24 cellular contexts compared by ENCODE assay signal in the genomic region with DNA sequence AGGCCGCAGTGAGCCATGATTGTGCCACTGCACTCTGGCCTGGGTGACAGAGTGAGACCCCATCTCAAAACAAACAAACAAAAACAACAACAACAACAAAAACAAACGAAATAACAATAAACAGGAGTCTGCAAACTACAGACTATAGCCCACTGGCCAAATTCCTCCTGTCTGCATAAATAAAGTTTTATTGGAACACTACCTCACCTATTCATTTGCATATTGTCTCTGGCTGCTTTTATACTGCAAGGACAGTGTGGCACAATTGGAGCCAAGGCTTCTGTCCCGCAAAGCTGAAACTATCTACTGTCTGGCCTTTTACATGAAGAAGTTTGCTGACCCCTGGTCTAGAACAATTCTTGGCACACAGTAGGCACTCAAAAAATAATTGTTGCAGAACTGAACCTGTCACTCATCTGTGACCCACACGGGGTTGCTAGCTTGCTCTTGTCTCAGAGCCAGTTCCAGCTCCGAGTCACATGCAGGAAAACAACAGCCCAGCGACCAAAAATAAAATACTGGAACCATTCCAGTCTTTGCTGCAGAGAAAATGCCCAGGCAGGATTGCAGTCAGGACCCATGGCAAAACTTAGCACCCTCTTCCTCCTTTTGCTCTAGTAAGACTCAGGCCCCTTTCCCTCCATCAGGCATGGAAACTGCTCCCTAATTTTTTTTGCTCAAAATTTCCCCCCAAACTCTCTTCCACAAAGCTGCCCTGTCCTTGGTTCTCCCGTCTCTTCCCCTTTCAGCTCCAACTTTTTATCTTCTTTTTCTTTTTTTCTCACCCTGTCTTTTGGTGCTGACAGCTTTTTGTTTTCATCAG. TPM values are rescaled to one million over a fixed set of nuclear protein-coding genes. Genes with fewer than 3 reads are reported as not detected.
A peak's percentile ranks its signal among the peaks of the same experiment; 100 is the strongest.
DNase-seq lines count a peak whose midpoint lies in the region; ATAC-seq and TF ChIP-seq lines count a peak whose summit lies in the region.
"Had no signal": no experiment of that assay in that cellular context is flagged by ENCODE, and none has a peak within 500 bp of the region (broad histone marks: within the 10 kb centered on the region; RNA-seq: fewer than 3 reads in every experiment).

No MANE protein-coding gene starts in this region.

- peak overlapping the region in 2 of 5 experiments; percentile 44 to 71 for H3K27ac Mint-ChIP-seq in brain
- H3K27ac Mint-ChIP-seq: activated CD4-positive, alpha-beta memory T cell treated with anti-CD3 and anti-CD28 coated beads, Interleukin-2, amount 10 ng/mL, durations not matched to agents 7 days and 5 days; CD4-positive, alpha-beta memory T cell; natural killer cell treated with Interleukin-12 subunit alpha and Interleukin-12 subunit beta and Interleukin-15 and Interleukin-18, amount 100 ng/mL, for 72 hours; progenitor cell of endocrine pancreas had no signal

- peaks cover 0 to 11% of the 10 kb centered on the region in 2 donors for H3K4me1 ChIP-seq in breast epithelium
- H3K4me1 ChIP-seq in mammary epithelial cell (ENCODE audit: insufficient read depth, low read length): no peaks in the 10 kb centered on the region
- peaks cover 0 to 23% (median 16%) of the 10 kb centered on the region in 4 donors for H3K4me1 ChIP-seq in tibial artery

- H3K9me3 ChIP-seq in breast epithelium (no peaks in the 10 kb centered on the region), mammary epithelial cell (replicated peaks; ENCODE audit: insufficient read depth, low read length) (peaks cover 3% of the 10 kb centered on the region), tibial artery (no peaks in the 10 kb centered on the region)
- H3K9me3 ChIP-seq: testis had no signal

- H3K27ac ChIP-seq in breast epithelium: peak overlapping the region; percentile 37 to 58
- H3K27ac ChIP-seq in mammary epithelial cell (ENCODE audit: insufficient read depth, low read depth, low read length): no peak overlapping the region
- H3K27ac ChIP-seq in temporal lobe (ENCODE audit: low read depth, low read length): peak overlapping the region; percentile 7
- H3K27ac ChIP-seq in tibial artery: no peak overlapping the region
- H3K27ac ChIP-seq: testis had no signal

- intact Hi-C loops in breast epithelium (cut with DNase I; ENCODE audit: low total_unique reads): no loop called here
- intact Hi-C loops in mammary epithelial cell (cut with micrococcal nuclease): no loop called here
- intact Hi-C loops in tibial artery (cut with DNase I; ENCODE audit: low total_unique reads): no loop called here

- peaks cover 43% of the 10 kb centered on the region for H3K27me3 Mint-ChIP-seq in brain

- H3K4me3 ChIP-seq in breast epithelium (no peak overlapping the region), mammary epithelial cell (replicated peaks in 1 of 3; ENCODE audit: insufficient read depth in 1 of 3, low read depth in 2 of 3, low read length in 3 of 3) (no peak overlapping the region), tibial artery (no peak overlapping the region)
- H3K4me3 ChIP-seq: testis had no signal

- H3K36me3 ChIP-seq in breast epithelium: no peaks in the 10 kb centered on the region
- H3K36me3 ChIP-seq in mammary epithelial cell (ENCODE audit: insufficient read depth, low read length): no peaks in the 10 kb centered on the region
- no peaks in the 10 kb centered on the region for H3K36me3 ChIP-seq in tibial artery

- in situ Hi-C loops in mammary epithelial cell (cut with MboI; ENCODE audit: low sequenced_read_pairs in 2 of 2): no loop called here
- in situ Hi-C loops in G401 (cut with HindIII; ENCODE audit: low sequenced_read_pairs): no loop called here

- TF ChIP-seq POLR2A in breast epithelium (IDR thresholded peaks at IDR 0.05): no peak

- no peak for ATAC-seq in HG03432 (IDR thresholded peaks at IDR 0.05; ENCODE audit: unreplicated experiment)
- ATAC-seq: natural killer cell treated with Interleukin-12 subunit alpha and Interleukin-12 subunit beta and Interleukin-15 and Interleukin-18, amount 100 ng/mL, for 72 hours had no signal

- no TSS peak for BruUV-seq in mammary epithelial cell (replicated peaks; lab: Mats Ljungman, UMichigan)

- H2AFZ ChIP-seq in mammary epithelial cell (ENCODE audit: low read depth, low read length): no peak overlapping the region

- dilution Hi-C loops in mammary epithelial cell (cut with HindIII; ENCODE audit: low sequenced_read_pairs): loop anchor here (5.0 kb wide), 1 partner anchor 41 kb away; no protein-coding TSS in a partner anchor

- peaks cover 0 to 22% of the 10 kb centered on the region in 2 donors for H3K27me3 ChIP-seq in breast epithelium
- no peaks in the 10 kb centered on the region for H3K27me3 ChIP-seq in mammary epithelial cell (ENCODE audit: insufficient read depth, low read length)
- H3K27me3 ChIP-seq in tibial artery: peaks cover 0 to 39% of the 10 kb centered on the region in 2 donors
- H3K27me3 ChIP-seq: testis had no signal

- H3K9me3 Mint-ChIP-seq in brain: peaks cover 0 to 80% (median 0%) of the 10 kb centered on the region in 5 experiments
- H3K9me3 Mint-ChIP-seq: activated CD4-positive, alpha-beta memory T cell treated with anti-CD3 and anti-CD28 coated beads, Interleukin-2, amount 10 ng/mL, durations not matched to agents 7 days and 5 days; natural killer cell treated with Interleukin-12 subunit alpha and Interleukin-12 subunit beta and Interleukin-15 and Interleukin-18, amount 100 ng/mL, for 72 hours had no signal

- H4K20me1 ChIP-seq in mammary epithelial cell (ENCODE audit: insufficient read depth, low read length): no peaks in the 10 kb centered on the region

- H3K4me1 Mint-ChIP-seq in brain: peaks cover 18% of the 10 kb centered on the region
- H3K4me1 Mint-ChIP-seq: activated CD4-positive, alpha-beta memory T cell treated with anti-CD3 and anti-CD28 coated beads, Interleukin-2, amount 10 ng/mL, durations not matched to agents 7 days and 5 days had no signal

- DNase-seq in breast epithelium (ENCODE audit: low spot score in 2 of 2) (no peak), mammary epithelial cell (no peak), hippocampal formation (lab: John Stamatoyannopoulos, UW) (peak; percentile 14 to 35), tibial artery (no peak), G401 (ENCODE audit: low spot score) (no peak)
- DNase-seq: activated CD4-positive, alpha-beta memory T cell treated with anti-CD3 and anti-CD28 coated beads, Interleukin-2, amount 10 ng/mL, durations not matched to agents 7 days and 5 days; activated naive CD4-positive, alpha-beta T cell; activated T-cell treated with anti-CD3 and anti-CD28 coated beads, Interleukin-2, amount 50 U/mL, for 1 hour; aorta; CD4-positive, alpha-beta memory T cell; KG1; mesenchymal stem cell; NCI-H187; NCI-H524 treated with DMSO at 0.1 percent for 48 hours; stimulated activated CD8-positive, alpha-beta memory T cell treated with anti-CD3 and anti-CD28 coated beads, Interleukin-4, amount 100 ng/mL, for 48 hours; testis had no signal

- H3K4me2 ChIP-seq in mammary epithelial cell (ENCODE audit: insufficient read depth, low read depth, low read length): no peak overlapping the region

- H3K36me3 Mint-ChIP-seq in brain: no peaks in the 10 kb centered on the region
- H3K36me3 Mint-ChIP-seq: natural killer cell treated with Interleukin-12 subunit alpha and Interleukin-12 subunit beta and Interleukin-15 and Interleukin-18, amount 100 ng/mL, for 72 hours had no signal

- 20% methylated on average over 7 of the region's 7 CpGs for WGBS in mammary epithelial cell (ENCODE audit: low coverage, missing lambda C conversion rate)

- TF ChIP-seq CTCF in breast epithelium (IDR thresholded peaks at IDR 0.05) (no peak), mammary epithelial cell (conservative IDR thresholded peaks at IDR 0.05 in 1 of 2, IDR thresholded peaks at IDR 0.05 in 1 of 2; ENCODE audit: extremely low read depth in 1 of 2, insufficient read depth in 1 of 2, low read depth in 1 of 2, low read length in 2 of 2) (no peak), brain (conservative IDR thresholded peaks at IDR 0.05) (no peak), tibial artery (IDR thresholded peaks at IDR 0.05) (no peak)

- peak overlapping the region in 3 of 5 experiments; percentile 21 to 31 (median 26) for H3K4me3 Mint-ChIP-seq in brain
- H3K4me3 Mint-ChIP-seq: activated CD4-positive, alpha-beta memory T cell treated with anti-CD3 and anti-CD28 coated beads, Interleukin-2, amount 10 ng/mL, durations not matched to agents 7 days and 5 days; CD4-positive, alpha-beta memory T cell; natural killer cell treated with Interleukin-12 subunit alpha and Interleukin-12 subunit beta and Interleukin-15 and Interleukin-18, amount 100 ng/mL, for 72 hours had no signal

- no peak overlapping the region for H3K9ac ChIP-seq in mammary epithelial cell (ENCODE audit: insufficient read depth, low read length)

- CTCF ChIA-PET in mammary epithelial cell (lab: Charles Lee; ENCODE audit: low non-redundant PET): no interaction called here

- no peaks in the 10 kb centered on the region for H3K79me2 ChIP-seq in mammary epithelial cell (ENCODE audit: insufficient read depth, low read length)

RNA-seq across cellular contexts. Expression of gene MYH14, which starts 4.8 kb away (rescaled TPM):
- total RNA-seq in breast epithelium: 10 to 100 TPM; 16.6 to 24.7 (median 19.3) TPM
- total RNA-seq in mammary epithelial cell: 1 to 10 TPM in 1 of 2 donors, under 1 TPM in 1; 0.24 to 4.5 TPM
- 0.05 TPM for polyA plus RNA-seq in mammary epithelial cell
- not detected for polyA minus RNA-seq in mammary epithelial cell
- polyA plus RNA-seq in brain (ENCODE audit: insufficient read depth, low read depth, low replicate concordance): 55.9 TPM
- 0.98 TPM for total RNA-seq in temporal lobe
- 8.8 and 10.3 TPM in 2 replicates for total RNA-seq in G401 (2014; rRNA removed; shearing (Covaris generic))
- total RNA-seq: activated CD4-positive, alpha-beta memory T cell treated with anti-CD3 and anti-CD28 coated beads, Interleukin-2, amount 10 ng/mL, durations not matched to agents 7 days and 5 days; CD4-positive, alpha-beta memory T cell; natural killer cell treated with Interleukin-12 subunit alpha and Interleukin-12 subunit beta and Interleukin-15 and Interleukin-18, amount 100 ng/mL, for 72 hours; T-helper 1 cell treated with Interleukin-12 subunit alpha and Interleukin-12 subunit beta and Interleukin-4 antibody, amounts not matched to agents 30 ng/mL and 1 ng/mL, for 36 hours had no signal
- polyA plus RNA-seq: AG04450; CD4-positive, alpha-beta memory T cell had no signal

RNA-seq across cellular contexts. Expression of gene IZUMO2, which starts 35.6 kb away (rescaled TPM):
- total RNA-seq in breast epithelium (not detected), mammary epithelial cell (not detected), temporal lobe (not detected)
- polyA plus RNA-seq in mammary epithelial cell (not detected), brain (ENCODE audit: insufficient read depth, low read depth, low replicate concordance) (not detected)
- not detected for polyA minus RNA-seq in mammary epithelial cell
- not detected in 2 replicates for total RNA-seq in G401 (2014; rRNA removed; shearing (Covaris generic))
- total RNA-seq: activated CD4-positive, alpha-beta memory T cell treated with anti-CD3 and anti-CD28 coated beads, Interleukin-2, amount 10 ng/mL, durations not matched to agents 7 days and 5 days; aorta; CD4-positive, alpha-beta memory T cell; natural killer cell treated with Interleukin-12 subunit alpha and Interleukin-12 subunit beta and Interleukin-15 and Interleukin-18, amount 100 ng/mL, for 72 hours; progenitor cell of endocrine pancreas; T-helper 1 cell treated with Interleukin-12 subunit alpha and Interleukin-12 subunit beta and Interleukin-4 antibody, amounts not matched to agents 30 ng/mL and 1 ng/mL, for 36 hours had no signal
- polyA plus RNA-seq: AG04450; aorta; CD4-positive, alpha-beta memory T cell; keratinocyte had no signal

Comparison
In these comparisons a context has a peak if more than half of its experiments do, and no peak if none do; other contexts are left out.
1. H3K27ac ChIP-seq: peak in breast epithelium (2 of 2) and temporal lobe (single experiment); none in mammary epithelial cell (single experiment) and tibial artery (0 of 2).
2. DNase-seq: peak in hippocampal formation (2 of 2); none in breast epithelium (0 of 2), mammary epithelial cell (single experiment), tibial artery (0 of 2) and G401 (single experiment).